9 cellular contexts compared by ENCODE assay signal in genomic region chr1:46199233-46199749, GRCh38. TPM values are rescaled to one million over a fixed set of nuclear protein-coding genes. Genes with fewer than 3 reads are reported as not detected.
A peak's percentile ranks its signal among the peaks of the same experiment; 100 is the strongest.
DNase-seq lines count a peak whose midpoint lies in the region; ATAC-seq and TF ChIP-seq lines count a peak whose summit lies in the region.
"Had no signal": no experiment of that assay in that cellular context is flagged by ENCODE, and none has a peak within 500 bp of the region (broad histone marks: within the 10 kb centered on the region; RNA-seq: fewer than 3 reads in every experiment).

No MANE protein-coding gene starts in this region.

- peaks cover 6% of the 10 kb centered on the region for H3K36me3 ChIP-seq in CD8-positive, alpha-beta memory T cell (ENCODE audit: insufficient read depth, low read length)
- no peaks in the 10 kb centered on the region for H3K36me3 ChIP-seq in breast epithelium

- no peak for DNase-seq in CD8-positive, alpha-beta memory T cell
- DNase-seq in LNCaP clone FGC (ENCODE audit: low read depth) (no peak), breast epithelium (ENCODE audit: low spot score in 2 of 2) (no peak), NCI-H2171 treated with DMSO at 0.1 percent for 48 hours (lab: John Stamatoyannopoulos, UW) (no peak), GM10248 (ENCODE audit: extremely low spot score) (no peak)
- DNase-seq in natural killer cell treated with Interleukin-12 subunit alpha and Interleukin-12 subunit beta and Interleukin-15 and Interleukin-18, amount 100 ng/mL, for 72 hours (ENCODE audit: low spot score): no peak
- DNase-seq: NCI-H2029 had no signal

- H3K36me3 Mint-ChIP-seq in CD8-positive, alpha-beta memory T cell: peaks cover 0 to 23% (median 3%) of the 10 kb centered on the region in 3 donors
- H3K36me3 Mint-ChIP-seq in natural killer cell treated with Interleukin-12 subunit alpha and Interleukin-12 subunit beta and Interleukin-15 and Interleukin-18, amount 100 ng/mL, for 72 hours: no peaks in the 10 kb centered on the region

- H3K4me1 Mint-ChIP-seq in CD8-positive, alpha-beta memory T cell: peaks cover 26 to 46% (median 34%) of the 10 kb centered on the region in 3 donors
- H3K4me1 Mint-ChIP-seq in natural killer cell treated with Interleukin-12 subunit alpha and Interleukin-12 subunit beta and Interleukin-15 and Interleukin-18, amount 100 ng/mL, for 72 hours (ENCODE audit: low read depth in 2 of 2): peaks cover 6 to 11% of the 10 kb centered on the region in 2 donors

- H3K27ac ChIP-seq in CD8-positive, alpha-beta memory T cell (ENCODE audit: low read depth, low read length): no peak overlapping the region
- H3K27ac ChIP-seq in breast epithelium: no peak overlapping the region

- no peaks in the 10 kb centered on the region for H3K9me3 ChIP-seq in CD8-positive, alpha-beta memory T cell (ENCODE audit: low read length)
- H3K9me3 ChIP-seq in breast epithelium: no peaks in the 10 kb centered on the region

- no peaks in the 10 kb centered on the region for H3K9me3 Mint-ChIP-seq in CD8-positive, alpha-beta memory T cell
- H3K9me3 Mint-ChIP-seq in natural killer cell treated with Interleukin-12 subunit alpha and Interleukin-12 subunit beta and Interleukin-15 and Interleukin-18, amount 100 ng/mL, for 72 hours: no peaks in the 10 kb centered on the region

- no peak for ATAC-seq in natural killer cell treated with Interleukin-12 subunit alpha and Interleukin-12 subunit beta and Interleukin-15 and Interleukin-18, amount 100 ng/mL, for 72 hours
- ATAC-seq in HG02763 (IDR thresholded peaks at IDR 0.05; ENCODE audit: unreplicated experiment) (no peak), HG03175 (IDR thresholded peaks at IDR 0.05; ENCODE audit: unreplicated experiment) (no peak)

- no peak for TF ChIP-seq CTCF in LNCaP clone FGC (IDR thresholded peaks at IDR 0.05; ENCODE audit: control insufficient read depth, extremely low read depth, insufficient read depth)
- TF ChIP-seq CTCF in breast epithelium (IDR thresholded peaks at IDR 0.05): no peak
- TF ChIP-seq CTCF in GM10248 (IDR thresholded peaks at IDR 0.05; ENCODE audit: control extremely low read depth, extremely low read depth, low read depth, missing control alignments): no peak

- no peak overlapping the region for H3K4me3 ChIP-seq in CD8-positive, alpha-beta memory T cell (ENCODE audit: low read length)
- peak overlapping the region; percentile 92 for H3K4me3 ChIP-seq in LNCaP clone FGC (ENCODE audit: low read depth, low read length)
- H3K4me3 ChIP-seq in breast epithelium: peak overlapping the region in 2 of 3 donors; percentile 81 to 91

- CTCF ChIA-PET in CD8-positive, alpha-beta memory T cell (lab: Charles Lee): interaction anchor here (0.9 kb wide), 1 partner anchor 46 kb away, joined by 3 read pairs; no protein-coding TSS in a partner anchor
- CTCF ChIA-PET in GM10248 (lab: Yijun Ruan, JAX): interaction anchor here (1.0 to 2.3 kb wide), 5 partner anchors 19 to 149 kb away, joined by 3 to 12 read pairs (median 4); no protein-coding TSS in a partner anchor

- H3K27me3 ChIP-seq in CD8-positive, alpha-beta memory T cell (ENCODE audit: insufficient read depth, low read length, poor library complexity, severe bottlenecking): no peaks in the 10 kb centered on the region
- no peaks in the 10 kb centered on the region for H3K27me3 ChIP-seq in breast epithelium

- intact Hi-C loops in breast epithelium (cut with DNase I; ENCODE audit: low total_unique reads): no loop called here

- H3K27me3 Mint-ChIP-seq in CD8-positive, alpha-beta memory T cell: peaks cover 0 to 2% of the 10 kb centered on the region in 2 donors
- peaks cover 0 to 2% of the 10 kb centered on the region in 2 donors for H3K27me3 Mint-ChIP-seq in natural killer cell treated with Interleukin-12 subunit alpha and Interleukin-12 subunit beta and Interleukin-15 and Interleukin-18, amount 100 ng/mL, for 72 hours

- POLR2A ChIA-PET in CD8-positive, alpha-beta memory T cell (lab: Charles Lee): interaction anchor here (1.7 kb wide), 1 partner anchor 48 kb away, joined by 5 read pairs; the partner anchor contains the start of gene RAD54L
- POLR2A ChIA-PET in GM10248 (lab: Yijun Ruan, JAX): no interaction called here

- peak overlapping the region; percentile 52 to 87 (median 70) for H3K4me3 Mint-ChIP-seq in CD8-positive, alpha-beta memory T cell
- H3K4me3 Mint-ChIP-seq in natural killer cell treated with Interleukin-12 subunit alpha and Interleukin-12 subunit beta and Interleukin-15 and Interleukin-18, amount 100 ng/mL, for 72 hours: peak overlapping the region; percentile 78

- peaks cover 39% of the 10 kb centered on the region for H3K4me1 ChIP-seq in CD8-positive, alpha-beta memory T cell (ENCODE audit: insufficient read depth, low read length)
- peaks cover 0 to 12% of the 10 kb centered on the region in 2 donors for H3K4me1 ChIP-seq in breast epithelium

- peak overlapping the region in 4 of 8 donors; percentile 12 to 88 (median 69) for H3K27ac Mint-ChIP-seq in CD8-positive, alpha-beta memory T cell
- no peak overlapping the region for H3K27ac Mint-ChIP-seq in natural killer cell treated with Interleukin-12 subunit alpha and Interleukin-12 subunit beta and Interleukin-15 and Interleukin-18, amount 100 ng/mL, for 72 hours

- TF ChIP-seq POLR2A in breast epithelium (IDR thresholded peaks at IDR 0.05): no peak

RNA-seq across cellular contexts. Expression of gene POMGNT1, which starts 1.1 kb away (rescaled TPM):
- total RNA-seq in CD8-positive, alpha-beta memory T cell: 10 to 100 TPM; 56.4 to 61.4 TPM
- 34.2 TPM for polyA plus RNA-seq in CD8-positive, alpha-beta memory T cell
- 10 to 100 TPM; 37.6 to 47.4 (median 42.3) TPM for total RNA-seq in breast epithelium
- 10 to 100 TPM; 46.7 to 61.7 TPM for total RNA-seq in natural killer cell treated with Interleukin-12 subunit alpha and Interleukin-12 subunit beta and Interleukin-15 and Interleukin-18, amount 100 ng/mL, for 72 hours

RNA-seq across cellular contexts. Expression of gene LURAP1, which starts 3.8 kb away (rescaled TPM):
- total RNA-seq in CD8-positive, alpha-beta memory T cell: not detected
- 0.13 TPM for polyA plus RNA-seq in CD8-positive, alpha-beta memory T cell
- total RNA-seq in breast epithelium: 1 to 10 TPM; 2.7 to 5.9 (median 4.2) TPM
- total RNA-seq in natural killer cell treated with Interleukin-12 subunit alpha and Interleukin-12 subunit beta and Interleukin-15 and Interleukin-18, amount 100 ng/mL, for 72 hours: not detected

RNA-seq across cellular contexts. Expression of gene P3R3URF, which starts 23.0 kb away (rescaled TPM):
- total RNA-seq in CD8-positive, alpha-beta memory T cell: not detected
- polyA plus RNA-seq in CD8-positive, alpha-beta memory T cell: not detected
- total RNA-seq in breast epithelium: not detected
- total RNA-seq in natural killer cell treated with Interleukin-12 subunit alpha and Interleukin-12 subunit beta and Interleukin-15 and Interleukin-18, amount 100 ng/mL, for 72 hours: not detected

RNA-seq across cellular contexts. Expression of gene TSPAN1, which starts 24.4 kb away (rescaled TPM):
- not detected for total RNA-seq in CD8-positive, alpha-beta memory T cell
- polyA plus RNA-seq in CD8-positive, alpha-beta memory T cell: not detected
- 10 to 100 TPM in 1 of 3 donors, 1 to 10 TPM in 1, under 1 TPM in 1; 0.48 to 26.2 (median 8.9) TPM for total RNA-seq in breast epithelium
- not detected for total RNA-seq in natural killer cell treated with Interleukin-12 subunit alpha and Interleukin-12 subunit beta and Interleukin-15 and Interleukin-18, amount 100 ng/mL, for 72 hours

RNA-seq across cellular contexts. Expression of gene RAD54L, which starts 48.3 kb away (rescaled TPM):
- total RNA-seq in CD8-positive, alpha-beta memory T cell: 10 to 100 TPM; 50.7 to 53.7 TPM
- 0.39 TPM for polyA plus RNA-seq in CD8-positive, alpha-beta memory T cell
- 1 to 10 TPM in 2 of 3 donors, not detected in 1; 1.8 to 4.9 TPM for total RNA-seq in breast epithelium
- total RNA-seq in natural killer cell treated with Interleukin-12 subunit alpha and Interleukin-12 subunit beta and Interleukin-15 and Interleukin-18, amount 100 ng/mL, for 72 hours: 10 to 100 TPM; 23.3 to 87.5 TPM
